8 cellular contexts compared by ENCODE assay signal in genomic region chrX:102659790-102660757, GRCh38. TPM values are rescaled to one million over a fixed set of nuclear protein-coding genes. Genes with fewer than 3 reads are reported as not detected.
DNase-seq lines count a peak whose midpoint lies in the region; ATAC-seq and TF ChIP-seq lines count a peak whose summit lies in the region.

No MANE protein-coding gene starts in this region.

- peak overlapping the region; percentile 33 for H2AK9ac ChIP-seq in IMR-90 (replicated peaks; ENCODE audit: low read depth, low read length, poor library complexity)

- intact Hi-C loops in IMR-90 (cut with micrococcal nuclease): no loop called here
- intact Hi-C loops in uterus (cut with DNase I; ENCODE audit: low total_unique reads): no loop called here

- ATAC-seq in GM21515 (IDR thresholded peaks at IDR 0.05; ENCODE audit: unreplicated experiment) (peak; percentile 98), IMR-90 (ENCODE audit: low read depth) (peak; percentile 88)

- no peaks in the 10 kb centered on the region for H3K9me2 ChIP-seq in SU-DHL-6 (replicated peaks; ENCODE audit: insufficient read depth, low read length)

- peaks cover 2% of the 10 kb centered on the region; the same call in 1 of the 2 replicates for H3K27me3 ChIP-seq in IMR-90 (ENCODE audit: control insufficient read depth, insufficient read depth, low read length)
- no peaks in the 10 kb centered on the region for H3K27me3 ChIP-seq in SU-DHL-6 (ENCODE audit: low read length)
- H3K27me3 ChIP-seq in uterus: no peaks in the 10 kb centered on the region

- dilution Hi-C loops in IMR-90 (cut with HindIII; ENCODE audit: low sequenced_read_pairs, unreplicated experiment): no loop called here

- H2AFZ ChIP-seq in IMR-90 (replicated peaks; ENCODE audit: low read length, poor library complexity) (peak overlapping the region; percentile 90), SU-DHL-6 (ENCODE audit: low read depth, low read length, severe bottlenecking) (peak overlapping the region; percentile 93)

- H3K36me3 ChIP-seq in IMR-90 (ENCODE audit: control insufficient read depth, insufficient read depth, low read length) (peaks cover 1% of the 10 kb centered on the region; the same call in 1 of the 2 replicates), SU-DHL-6 (ENCODE audit: low read length) (no peaks in the 10 kb centered on the region), uterus (no peaks in the 10 kb centered on the region)

- CTCF ChIA-PET in IMR-90 (lab: Yijun Ruan, JAX): interaction anchor here (0.6 to 1.0 kb wide), 2 partner anchors 17 to 32 kb away, joined by 3 read pairs; no protein-coding TSS in a partner anchor

- POLR2A ChIA-PET in IMR-90 (lab: Charles Lee; ENCODE audit: unreplicated experiment): interaction anchor here (0.6 kb wide), 1 partner anchor 70 kb away, joined by 5 read pairs; no protein-coding TSS in a partner anchor

- no peak overlapping the region for H4K91ac ChIP-seq in IMR-90 (ENCODE audit: insufficient read depth, low read depth, low read length)

- H3K4me2 ChIP-seq in IMR-90 (ENCODE audit: low read depth, low read length): peak overlapping the region; percentile 94
- peak overlapping the region; percentile 75 for H3K4me2 ChIP-seq in SU-DHL-6 (ENCODE audit: low read depth, low read length, poor library complexity, severe bottlenecking)

- peak overlapping the region; percentile 11 for H4K5ac ChIP-seq in IMR-90 (ENCODE audit: low read depth, low read length)

- H3K9me3 ChIP-seq in IMR-90 (ENCODE audit: control insufficient read depth, insufficient read depth, low read length) (no peaks in the 10 kb centered on the region), SU-DHL-6 (ENCODE audit: insufficient read depth, low read length) (no peaks in the 10 kb centered on the region), uterus (no peaks in the 10 kb centered on the region)

- in situ Hi-C loops in IMR-90 (cut with MboI; ENCODE audit: low sequenced_read_pairs): no loop called here

- WGBS in IMR-90 (ENCODE audit: extremely low coverage in 2 of 2, insufficient read length in 1 of 2), 2 experiments: 9% methylated on average over 7 of the region's 27 CpGs; no CpG with 5 or more reads in 1 of the 2 experiments

- no peak overlapping the region for H2BK20ac ChIP-seq in IMR-90 (ENCODE audit: low read depth, low read length)

- no peak overlapping the region for H2BK15ac ChIP-seq in IMR-90 (ENCODE audit: low read depth, low read length)

- no peaks in the 10 kb centered on the region; the same call in 1 of the 2 replicates for H3K9me1 ChIP-seq in IMR-90 (ENCODE audit: insufficient read depth, low read length)

- peak overlapping the region; percentile 83 for H3K4ac ChIP-seq in IMR-90 (ENCODE audit: low read depth, low read length)

- peak; percentile 41 for DNase-seq in COR-L47 (lab: John Stamatoyannopoulos, UW)
- DNase-seq in IMR-90: peak; percentile 58
- peak; percentile 26 for DNase-seq in amniotic stem cell (lab: John Stamatoyannopoulos, UW)
- DNase-seq in hepatic stellate cell (ENCODE audit: low spot score): peak; percentile 67
- DNase-seq in putamen (ENCODE audit: low spot score): peak; percentile 80
- peak; percentile 80 to 81 for DNase-seq in uterus

- H4K20me1 ChIP-seq in IMR-90 (ENCODE audit: insufficient read depth, low read length) (no peaks in the 10 kb centered on the region), SU-DHL-6 (ENCODE audit: low read depth, low read length) (no peaks in the 10 kb centered on the region)

- 0 out of 2 replicates have a peak overlapping the region, but pooled peaks have one; percentile 59 for H3K23ac ChIP-seq in IMR-90 (ENCODE audit: low read depth, low read length)

- H3K14ac ChIP-seq in IMR-90 (replicated peaks; ENCODE audit: low read depth, low read length): peak overlapping the region; percentile 81

- H2BK120ac ChIP-seq in IMR-90 (ENCODE audit: low read depth, low read length): 0 out of 2 replicates have a peak overlapping the region, but pooled peaks have one; percentile 48

- H2BK5ac ChIP-seq in IMR-90 (ENCODE audit: low read depth, low read length, poor library complexity, severe bottlenecking): no peak overlapping the region

- H4K8ac ChIP-seq in IMR-90 (ENCODE audit: low read depth in 2 of 2, low read length in 2 of 2): peak overlapping the region; percentile 34 to 82; a peak in 2 of 4 replicates

- H3K56ac ChIP-seq in IMR-90 (ENCODE audit: extremely low read depth, insufficient read depth, low read length): peak overlapping the region; percentile 35; the same call in 1 of the 2 replicates

- H3K9ac ChIP-seq in IMR-90 (ENCODE audit: low read depth, low read length) (peak overlapping the region; percentile 79), SU-DHL-6 (ENCODE audit: low read length) (peak overlapping the region; percentile 64)

- BruUV-seq in IMR-90 (replicated peaks; lab: Mats Ljungman, UMichigan): no TSS peak

- no peaks in the 10 kb centered on the region for H3F3A ChIP-seq in SU-DHL-6 (ENCODE audit: insufficient read depth)

- TF ChIP-seq CTCF in IMR-90 (conservative IDR thresholded peaks at IDR 0.05; ENCODE audit: low read depth, low read length) (no peak), SU-DHL-6 (IDR thresholded peaks at IDR 0.05; ENCODE audit: insufficient read depth, low read length, poor library complexity, severe bottlenecking) (no peak), uterus (IDR thresholded peaks at IDR 0.05) (no peak)

- H3K4me1 ChIP-seq in IMR-90 (ENCODE audit: control insufficient read depth, insufficient read depth, low read length): no peaks in the 10 kb centered on the region
- H3K4me1 ChIP-seq in uterus: no peaks in the 10 kb centered on the region

- H3K79me1 ChIP-seq in IMR-90 (ENCODE audit: low read depth in 1 of 2, low read length in 2 of 2): peaks cover 0 to 8% of the 10 kb centered on the region in 2 experiments; a peak in 1 of 4 replicates

- TF ChIP-seq RAD21 in IMR-90 (IDR thresholded peaks at IDR 0.05; ENCODE audit: low read length): no peak

- H3K18ac ChIP-seq in IMR-90 (ENCODE audit: low read depth, low read length): no peak overlapping the region

- H2AK5ac ChIP-seq in IMR-90 (ENCODE audit: low read depth, low read length): no peak overlapping the region

- no peaks in the 10 kb centered on the region for H3K79me2 ChIP-seq in SU-DHL-6 (ENCODE audit: insufficient read depth, low read length)

- H3K4me3 ChIP-seq in IMR-90 (ENCODE audit: insufficient read depth, low read depth, low read length) (peak overlapping the region; percentile 50), SU-DHL-6 (ENCODE audit: insufficient read depth, low read length, poor library complexity, severe bottlenecking) (peak overlapping the region; percentile 69), uterus (peak overlapping the region; percentile 25 to 31)

- TF ChIP-seq POLR2A in IMR-90 (IDR thresholded peaks at IDR 0.05; ENCODE audit: low read depth, low read length): no peak
- peak; percentile 16 to 32 for TF ChIP-seq POLR2A in uterus (IDR thresholded peaks at IDR 0.05)

- H3K27ac ChIP-seq in IMR-90 (ENCODE audit: insufficient read depth, low read length) (peak overlapping the region; percentile 51; the same call in 1 of the 2 replicates), SU-DHL-6 (ENCODE audit: low read depth, low read length) (no peak overlapping the region), uterus (peak overlapping the region; percentile 62 to 76)

TF ChIP-seq in IMR-90, 13 proteins besides CTCF, POLR2A, EP300 and RAD21:
- TF ChIP-seq MXI1 (IDR thresholded peaks at IDR 0.05; ENCODE audit: borderline replicate concordance, low read depth, low read length) (no peak), NFE2L2 (IDR thresholded peaks at IDR 0.05; ENCODE audit: low read depth, low read length) (no peak; the same call in 1 of the 2 replicates), BHLHE40 (IDR thresholded peaks at IDR 0.05; ENCODE audit: low read depth, low read length) (peak; percentile 77), FOS (IDR thresholded peaks at IDR 0.05; ENCODE audit: low read depth, low read length) (peak; percentile 55; the same call in 1 of the 2 replicates), MAFK (IDR thresholded peaks at IDR 0.05; ENCODE audit: low read depth, low read length) (peak; percentile 78)
- TF ChIP-seq, protein P1, sequence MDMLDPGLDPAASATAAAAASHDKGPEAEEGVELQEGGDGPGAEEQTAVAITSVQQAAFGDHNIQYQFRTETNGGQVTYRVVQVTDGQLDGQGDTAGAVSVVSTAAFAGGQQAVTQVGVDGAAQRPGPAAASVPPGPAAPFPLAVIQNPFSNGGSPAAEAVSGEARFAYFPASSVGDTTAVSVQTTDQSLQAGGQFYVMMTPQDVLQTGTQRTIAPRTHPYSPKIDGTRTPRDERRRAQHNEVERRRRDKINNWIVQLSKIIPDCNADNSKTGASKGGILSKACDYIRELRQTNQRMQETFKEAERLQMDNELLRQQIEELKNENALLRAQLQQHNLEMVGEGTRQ (IDR thresholded peaks at IDR 0.05; ENCODE audit: low read depth, low read length): peak; percentile 99
TF ChIP-seq in IMR-90: peak in this region for 4.

RNA-seq across cellular contexts. Expression of gene GPRASP1, which starts 8.8 kb away (rescaled TPM):
- total RNA-seq in IMR-90 (2012; rRNA removed): 1.3 and 1.7 TPM in 2 replicates
- polyA plus RNA-seq in IMR-90 (2012; rRNA removed): 1.2 and 1.5 TPM in 2 replicates
- polyA plus RNA-seq in IMR-90 (2012; cell fraction: cytosol; rRNA removed): 0.24 and 0.37 TPM in 2 replicates
- 0.79 and 6.7 TPM in 2 replicates for polyA plus RNA-seq in IMR-90 (2012; cell fraction: nucleus; rRNA removed; ENCODE audit: low replicate concordance)
- total RNA-seq in uterus: 10 to 100 TPM; 18.7 to 49.9 (median 22.6) TPM

RNA-seq across cellular contexts. Expression of gene GPRASP2, which starts 52.2 kb away (rescaled TPM):
- 23.6 and 24.7 TPM in 2 replicates for total RNA-seq in IMR-90 (2012; rRNA removed)
- 9.0 and 9.4 TPM in 2 replicates for polyA plus RNA-seq in IMR-90 (2012; rRNA removed)
- 4.3 and 5.1 TPM in 2 replicates for polyA plus RNA-seq in IMR-90 (2012; cell fraction: cytosol; rRNA removed)
- polyA plus RNA-seq in IMR-90 (2012; cell fraction: nucleus; rRNA removed; ENCODE audit: low replicate concordance): 3.0 and 7.7 TPM in 2 replicates
- total RNA-seq in uterus: 10 to 100 TPM in 2 of 4 donors, 1 to 10 TPM in 2; 7.1 to 99.6 (median 20.3) TPM

Comparison
In these comparisons a context has a peak if more than half of its experiments do, and no peak if none do; other contexts are left out.
1. DNase-seq: peak in every context shown above with its lines; median percentile 80 in uterus; 80 in putamen; 67 in hepatic stellate cell; 58 in IMR-90; 41 in COR-L47; 26 in amniotic stem cell.